ENCODE assay signal across 11 cellular contexts in genomic region chr4:147361726-147362125, GRCh38.
DNase-seq lines count a peak whose midpoint lies in the region; ATAC-seq, FAIRE-seq and TF ChIP-seq lines count a peak whose summit lies in the region.
"Had no signal": no experiment of that assay in that cellular context is flagged by ENCODE, and none has a peak within 500 bp of the region (broad histone marks: within the 10 kb centered on the region; RNA-seq: fewer than 3 reads in every experiment).

No MANE protein-coding gene starts in this region.

- WGBS in A549 (ENCODE audit: missing lambda C conversion rate): 17% methylated on average over 1 of the region's 1 CpG

- POLR2A ChIA-PET in A549 (lab: Yijun Ruan, JAX): no interaction called here

- no peak for FAIRE-seq in A549 (lab: Jason Lieb, UNC)

- H3K9me3 ChIP-seq in A549 (no peaks in the 10 kb centered on the region), Peyer's patch (no peaks in the 10 kb centered on the region), T-helper 17 cell (ENCODE audit: control insufficient read depth, low read length, poor library complexity, severe bottlenecking) (no peaks in the 10 kb centered on the region)

- TF ChIP-seq EP300 in A549 (IDR thresholded peaks at IDR 0.05): no peak

- no peak for TF ChIP-seq POLR2A in A549 (IDR thresholded peaks at IDR 0.05; ENCODE audit: low read length)
- peak in 1 of 2 donors; percentile 25 for TF ChIP-seq POLR2A in Peyer's patch (IDR thresholded peaks at IDR 0.05)
- TF ChIP-seq POLR2A in erythroblast (IDR thresholded peaks at IDR 0.05; ENCODE audit: low read length): no peak

- TF ChIP-seq CTCF in A549 (IDR thresholded peaks at IDR 0.05) (no peak), Peyer's patch (IDR thresholded peaks at IDR 0.05) (no peak)

- H3K4me2 ChIP-seq in A549: peak overlapping the region; percentile 40

- no peaks in the 10 kb centered on the region for H3K4me1 Mint-ChIP-seq in T-helper 17 cell

- no peak for TF ChIP-seq RAD21 in A549 (conservative IDR thresholded peaks at IDR 0.05 in 1 of 2, IDR thresholded peaks at IDR 0.05 in 1 of 2)

- ATAC-seq in A549 (peak in 1 of 2 experiments; percentile 58; a peak in 2 of 6 replicates), T-helper 17 cell (no peak)

- H3K36me3 ChIP-seq in Peyer's patch: no peaks in the 10 kb centered on the region

- H3K36me3 Mint-ChIP-seq in T-helper 17 cell (ENCODE audit: low read depth): no peaks in the 10 kb centered on the region

- no peak overlapping the region for H3K4me3 ChIP-seq in A549
- H3K4me3 ChIP-seq in Peyer's patch: no peak overlapping the region
- H3K4me3 ChIP-seq: SK-N-MC had no signal

- H3K27ac Mint-ChIP-seq in T-helper 17 cell: no peak overlapping the region

- no peak overlapping the region for H3K4me3 Mint-ChIP-seq in T-helper 17 cell

- CTCF ChIA-PET in A549 (lab: Yijun Ruan, JAX): interaction anchor here (1.1 to 1.2 kb wide), 2 partner anchors 8 to 228 kb away, joined by 3 to 4 read pairs; no protein-coding TSS in a partner anchor

- H3K27ac ChIP-seq in A549 (peak overlapping the region; percentile 62 to 69), Peyer's patch (peak overlapping the region in 3 of 4 donors; percentile 66 to 90 (median 83))
- H3K27ac ChIP-seq: SK-N-MC had no signal

- H3K27me3 ChIP-seq in Peyer's patch: no peaks in the 10 kb centered on the region

- H3K27me3 Mint-ChIP-seq in T-helper 17 cell: no peaks in the 10 kb centered on the region
- H3K27me3 Mint-ChIP-seq: progenitor cell of endocrine pancreas had no signal

- DNase-seq in A549 (ENCODE audit: low read depth in 1 of 2, low spot score in 1 of 2) (peak in 1 of 2 experiments; percentile 45), Peyer's patch (peak in 1 of 3 donors; percentile 85), fibroblast of gingiva (ENCODE audit: low read depth) (peak; percentile 77), myocyte (ENCODE audit: low read depth) (peak; percentile 73), erythroblast (lab: John Stamatoyannopoulos, UW) (no peak), T-helper 17 cell (no peak), SK-N-DZ (ENCODE audit: low spot score) (no peak)
- no peak for DNase-seq in stimulated activated naive CD4-positive, alpha-beta T cell (lab: John Stamatoyannopoulos, UW)
- DNase-seq: AML-193 had no signal

- peaks cover 30% of the 10 kb centered on the region for H3K4me1 ChIP-seq in A549
- H3K4me1 ChIP-seq in Peyer's patch: peaks cover 0 to 30% (median 0%) of the 10 kb centered on the region in 4 donors

TF ChIP-seq in A549, 52 proteins besides CTCF, POLR2A, EP300 and RAD21:
- TF ChIP-seq EHF (CRISPR knock-in tag; IDR thresholded peaks at IDR 0.05) (no peak), ZSCAN20 (CRISPR knock-in tag; IDR thresholded peaks at IDR 0.05) (no peak), CBX2 (IDR thresholded peaks at IDR 0.05; ENCODE audit: borderline replicate concordance, low read depth) (no peak), HOXB5 (CRISPR knock-in tag; IDR thresholded peaks at IDR 0.05) (no peak), RNF2 (IDR thresholded peaks at IDR 0.05; ENCODE audit: borderline replicate concordance, low read depth) (no peak), NFE2L2 (conservative IDR thresholded peaks at IDR 0.05; ENCODE audit: low read length) (no peak), ATOH8 (CRISPR knock-in tag; IDR thresholded peaks at IDR 0.05; ENCODE audit: low read depth) (no peak), MAX (IDR thresholded peaks at IDR 0.05) (no peak), KDM5A (IDR thresholded peaks at IDR 0.05) (no peak), SMC3 (IDR thresholded peaks at IDR 0.05) (no peak), KDM1A (IDR thresholded peaks at IDR 0.05; ENCODE audit: low read depth) (no peak), RFX5 (IDR thresholded peaks at IDR 0.05) (no peak), MYC (IDR thresholded peaks at IDR 0.05; ENCODE audit: borderline replicate concordance, low read length) (no peak)

Comparison
In these comparisons a context has a peak if more than half of its experiments do, and no peak if none do; other contexts are left out.
1. DNase-seq: peak in fibroblast of gingiva (single experiment) and myocyte (single experiment); none in erythroblast (0 of 2), T-helper 17 cell (0 of 3), stimulated activated naive CD4-positive, alpha-beta T cell (0 of 6) and SK-N-DZ (single experiment).